4 cellular contexts compared by ENCODE assay signal in the genomic region with DNA sequence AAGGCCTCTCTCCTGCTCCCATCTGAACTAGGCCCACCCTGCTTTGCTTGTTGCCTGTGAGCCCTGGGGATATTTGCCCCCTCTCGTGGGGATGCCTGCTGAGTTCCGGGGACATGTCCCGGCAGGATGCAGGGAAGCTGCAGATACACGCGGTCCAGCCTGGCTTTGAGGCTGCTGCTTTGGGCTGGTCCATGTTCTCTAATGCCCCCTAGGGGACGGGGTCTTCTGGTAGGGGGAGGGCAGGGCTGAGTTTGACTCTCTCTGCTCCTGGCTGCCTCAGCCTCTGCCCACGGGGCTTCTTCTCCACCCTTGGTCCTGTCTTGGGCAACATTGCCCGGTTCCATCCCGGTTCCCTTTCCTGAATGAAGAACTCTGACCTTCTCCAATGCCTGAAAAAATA.
TF ChIP-seq lines count a peak whose summit lies in the region.

No MANE protein-coding gene starts in this region.

TF ChIP-seq in GM23338, 12 proteins besides CTCF, POLR2A, EP300 and RAD21 (continues in another document):
- TF ChIP-seq STAT1 (IDR thresholded peaks at IDR 0.05; ENCODE audit: unreplicated experiment) = no peak
- no peak for TF ChIP-seq ZNF114 (CRISPR knock-in tag; IDR thresholded peaks at IDR 0.05)

TF ChIP-seq in HEK293, 187 proteins besides CTCF, POLR2A, EP300 and RAD21:
- TF ChIP-seq ZBTB8A (tag by site-specific recombination; IDR thresholded peaks at IDR 0.05) (no peak), ZIC2 (tag by site-specific recombination; IDR thresholded peaks at IDR 0.05) (0 out of 2 replicates have a peak, but pooled peaks have one; percentile 14)

TF ChIP-seq in H1, 55 proteins besides CTCF, POLR2A, EP300 and RAD21:
- TF ChIP-seq CHD2 (IDR thresholded peaks at IDR 0.05; ENCODE audit: low read length) (no peak), NRF1 (IDR thresholded peaks at IDR 0.05; ENCODE audit: low read depth, low read length) (no peak), PHF8 (conservative IDR thresholded peaks at IDR 0.05; ENCODE audit: low read depth, low read length) (no peak), KDM4A (IDR thresholded peaks at IDR 0.05; ENCODE audit: low read depth, low read length, severe bottlenecking) (no peak), MAFK (IDR thresholded peaks at IDR 0.05; ENCODE audit: low read depth, low read length) (no peak), CHD1 (IDR thresholded peaks at IDR 0.05; ENCODE audit: low read depth, low read length) (no peak), RBBP5 (IDR thresholded peaks at IDR 0.05; ENCODE audit: borderline replicate concordance, low read depth, low read length) (no peak), EZH2 (IDR thresholded peaks at IDR 0.05; ENCODE audit: low read depth, low read length, severe bottlenecking) (no peak), BCL11A (IDR thresholded peaks at IDR 0.05; ENCODE audit: low read depth in 2 of 2, low read length in 2 of 2) (no peak), RXRA (IDR thresholded peaks at IDR 0.05; ENCODE audit: insufficient read depth, low read depth, low read length) (no peak), SP4 (IDR thresholded peaks at IDR 0.05; ENCODE audit: low read length) (no peak), TAF7 (optimal IDR thresholded peaks at IDR 0.05; ENCODE audit: borderline replicate concordance, low read depth, low read length) (no peak), POU5F1 (IDR thresholded peaks at IDR 0.05; ENCODE audit: low read depth, low read length) (no peak), FOSL1 (IDR thresholded peaks at IDR 0.05; ENCODE audit: insufficient read depth, low read depth, low read length) (no peak), HDAC2 (IDR thresholded peaks at IDR 0.05; ENCODE audit: borderline replicate concordance in 1 of 2, low read depth in 2 of 2, low read length in 2 of 2) (no peak), NANOG (IDR thresholded peaks at IDR 0.05; ENCODE audit: insufficient read depth, low read depth, low read length, poor library complexity, severe bottlenecking) (no peak), TEAD4 (IDR thresholded peaks at IDR 0.05; ENCODE audit: low read depth, low read length) (no peak), ASH2L (IDR thresholded peaks at IDR 0.05; ENCODE audit: low read length) (no peak)
- TF ChIP-seq, protein P1, sequence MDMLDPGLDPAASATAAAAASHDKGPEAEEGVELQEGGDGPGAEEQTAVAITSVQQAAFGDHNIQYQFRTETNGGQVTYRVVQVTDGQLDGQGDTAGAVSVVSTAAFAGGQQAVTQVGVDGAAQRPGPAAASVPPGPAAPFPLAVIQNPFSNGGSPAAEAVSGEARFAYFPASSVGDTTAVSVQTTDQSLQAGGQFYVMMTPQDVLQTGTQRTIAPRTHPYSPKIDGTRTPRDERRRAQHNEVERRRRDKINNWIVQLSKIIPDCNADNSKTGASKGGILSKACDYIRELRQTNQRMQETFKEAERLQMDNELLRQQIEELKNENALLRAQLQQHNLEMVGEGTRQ (IDR thresholded peaks at IDR 0.05; ENCODE audit: low read length) = no peak

TF ChIP-seq in GM12891, 5 proteins besides CTCF, POLR2A, EP300 and RAD21:
- no peak for TF ChIP-seq POLR2AphosphoS5 (IDR thresholded peaks at IDR 0.05; ENCODE audit: low read depth, low read length)
- TF ChIP-seq TAF1 (IDR thresholded peaks at IDR 0.05; ENCODE audit: low read depth, low read length) = no peak
- TF ChIP-seq PAX5 (IDR thresholded peaks at IDR 0.05; ENCODE audit: insufficient read depth, low read length, severe bottlenecking) = no peak
- TF ChIP-seq POU2F2 (IDR thresholded peaks at IDR 0.05; ENCODE audit: low read depth, low read length) = no peak
